Comparison of ENCODE assay signal across 20 cellular contexts in the genomic region with DNA sequence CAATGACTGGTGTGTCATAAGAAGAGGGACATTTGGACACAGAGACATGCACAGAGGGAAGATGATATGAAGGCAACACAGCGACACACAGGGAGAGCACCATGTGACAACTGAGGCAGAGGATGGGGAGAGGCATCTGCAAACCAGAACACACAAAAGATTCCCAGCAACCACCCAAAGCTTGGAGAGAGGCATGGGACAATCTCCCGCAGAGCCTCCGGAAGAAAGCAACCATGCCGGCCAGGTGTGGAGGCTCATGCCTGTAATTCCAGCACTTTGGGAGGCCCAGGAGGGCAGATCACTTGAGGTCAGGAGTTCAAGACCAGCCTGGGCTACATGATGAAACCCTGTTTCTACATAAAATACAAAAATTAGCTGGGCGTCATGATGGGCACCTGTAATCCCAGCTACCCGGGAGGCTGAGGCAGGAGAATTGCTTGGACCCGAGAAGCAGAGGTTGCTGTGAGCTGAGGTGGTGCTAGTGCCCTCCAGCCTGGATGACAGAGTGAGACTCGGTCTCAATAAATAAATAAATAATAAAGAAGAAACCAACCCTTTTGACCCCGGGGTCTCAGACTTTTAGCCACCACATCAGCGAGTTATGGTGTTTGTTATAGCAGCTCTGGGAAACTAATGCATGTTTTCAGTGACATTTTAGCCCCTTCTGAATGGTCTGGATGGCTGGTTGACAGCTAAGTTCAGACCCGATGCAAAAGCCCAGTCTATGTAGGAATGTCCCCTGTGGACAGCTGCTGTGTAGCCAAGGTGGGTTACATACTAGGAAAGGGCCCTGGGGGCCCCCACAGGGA.
"Had no signal": no experiment of that assay in that cellular context is flagged by ENCODE, and none has a peak within 500 bp of the region (broad histone marks: within the 10 kb centered on the region; RNA-seq: fewer than 3 reads in every experiment).

No MANE protein-coding gene starts in this region.

- H3K27ac ChIP-seq: esophagus muscularis mucosa, psoas muscle, skin epidermis, testis had no signal

- H3K36me3 Mint-ChIP-seq: immature natural killer cell had no signal

- DNase-seq: activated CD4-positive, alpha-beta T cell treated with anti-CD3 and anti-CD28 coated beads, Interleukin-2, amount 50 U/mL, for 1 hour; activated CD8-positive, alpha-beta memory T cell treated with anti-CD3 and anti-CD28 coated beads, Interleukin-2, amount 50 U/mL, for 4 hours; activated effector memory CD4-positive, alpha-beta T cell treated with anti-CD3 and anti-CD28 coated beads, Interleukin-2, amount 50 U/mL, for 16 hours; activated naive CD4-positive, alpha-beta T cell treated with anti-CD3 and anti-CD28 coated beads, Interleukin-2, amount 50 U/mL, for 16 hours; activated T-cell treated with anti-CD3 and anti-CD28 coated beads, Interleukin-2, amount 50 U/mL, for 48 hours; cerebellar nuclear complex; cortex of kidney; effector CD4-positive, alpha-beta T cell; immature natural killer cell; left cardiac atrium; midbrain; psoas muscle; right cardiac atrium; stimulated activated CD4-positive, alpha-beta T cell treated with anti-CD3 and anti-CD28 coated beads, Interleukin-15, amount 100 ng/mL, for 24 hours; stimulated activated CD4-positive, alpha-beta T cell treated with anti-CD3 and anti-CD28 coated beads, Interleukin-2, amount 100 ng/mL, for 48 hours; T1000; testis had no signal

- H3K4me3 ChIP-seq: esophagus muscularis mucosa, psoas muscle, skin epidermis, testis had no signal

- ATAC-seq: left cardiac atrium, psoas muscle had no signal

- H3K27me3 ChIP-seq: testis had no signal

- H3K9me3 ChIP-seq: esophagus muscularis mucosa, psoas muscle, testis had no signal

- H3K4me1 ChIP-seq: esophagus muscularis mucosa, psoas muscle, testis had no signal

- H3K9me3 Mint-ChIP-seq: immature natural killer cell, neural crest cell had no signal

- H3K4me3 Mint-ChIP-seq: immature natural killer cell, neural crest cell had no signal

- H3K36me3 ChIP-seq: esophagus muscularis mucosa had no signal
